Comparison of ENCODE assay signal across 14 cellular contexts in genomic region chr22:19175602-19176174, GRCh38. TPM values are rescaled to one million over a fixed set of nuclear protein-coding genes. Genes with fewer than 3 reads are reported as not detected.
DNase-seq lines count a peak whose midpoint lies in the region; ATAC-seq and TF ChIP-seq lines count a peak whose summit lies in the region.
"Had no signal": no experiment of that assay in that cellular context is flagged by ENCODE, and none has a peak within 500 bp of the region (broad histone marks: within the 10 kb centered on the region; RNA-seq: fewer than 3 reads in every experiment).

No MANE protein-coding gene starts in this region.

- no peak for ATAC-seq in activated naive CD8-positive, alpha-beta T cell treated with anti-CD3 and anti-CD28 coated beads, Interleukin-2, amount 10 ng/mL, durations not matched to agents 7 days and 5 days (ENCODE audit: low read depth)
- ATAC-seq in naive thymus-derived CD4-positive, alpha-beta T cell = no peak
- no peak for ATAC-seq in PC-3

- DNase-seq in Caco-2 = no peak
- no peak for DNase-seq in HFFc6
- DNase-seq in activated naive CD8-positive, alpha-beta T cell treated with anti-CD3 and anti-CD28 coated beads, Interleukin-2, amount 10 ng/mL, durations not matched to agents 7 days and 5 days = no peak
- no peak for DNase-seq in naive thymus-derived CD4-positive, alpha-beta T cell
- no peak for DNase-seq in PC-3
- DNase-seq in RKO (ENCODE audit: low spot score) = no peak
- no peak for DNase-seq in NCI-H187 (lab: John Stamatoyannopoulos, UW)
- DNase-seq: activated CD8-positive, alpha-beta memory T cell treated with anti-CD3 and anti-CD28 coated beads, Interleukin-2, amount 50 U/mL, for 48 hours; central memory CD4-positive, alpha-beta T cell; NCI-H1092 treated with DMSO at 0.1 percent for 48 hours; small intestine had no signal

- POLR2A ChIA-PET in Caco-2 (lab: Charles Lee) (interaction anchor here (0.6 kb wide), 1 partner anchor 895 kb away, joined by 3 read pairs; no protein-coding TSS in a partner anchor), PC-3 (lab: Charles Lee; ENCODE audit: unreplicated experiment) (no interaction called here)
- POLR2A ChIA-PET in activated naive CD8-positive, alpha-beta T cell treated with anti-CD3 and anti-CD28 coated beads, Interleukin-2, amount 10 ng/mL, durations not matched to agents 7 days and 5 days (lab: Charles Lee) = interaction anchor here (0.7 to 1.3 kb wide), 2 partner anchors 8 to 19 kb away, joined by 3 to 5 read pairs; no protein-coding TSS in a partner anchor
- POLR2A ChIA-PET in naive thymus-derived CD4-positive, alpha-beta T cell (lab: Charles Lee) = no interaction called here

- no peaks in the 10 kb centered on the region for H4K20me1 ChIP-seq in PC-3 (ENCODE audit: low read length)

- peaks cover 68% of the 10 kb centered on the region for H3K79me2 ChIP-seq in PC-3 (ENCODE audit: low read length)

- H3K9ac ChIP-seq in PC-3 (ENCODE audit: low read length) = no peak overlapping the region

- H3K27me3 Mint-ChIP-seq in Caco-2 (ENCODE audit: insufficient read depth, unreplicated experiment) (no peaks in the 10 kb centered on the region), HFFc6 (ENCODE audit: insufficient read depth) (peaks cover 4% of the 10 kb centered on the region)
- H3K27me3 Mint-ChIP-seq in activated naive CD8-positive, alpha-beta T cell treated with anti-CD3 and anti-CD28 coated beads, Interleukin-2, amount 10 ng/mL, durations not matched to agents 7 days and 5 days = peaks cover 1% of the 10 kb centered on the region
- peaks cover 0 to 2% (median 0%) of the 10 kb centered on the region in 5 donors for H3K27me3 Mint-ChIP-seq in naive thymus-derived CD4-positive, alpha-beta T cell

- TF ChIP-seq CTCF in Caco-2 (IDR thresholded peaks at IDR 0.05; ENCODE audit: insufficient read depth in 1 of 2, low read depth in 1 of 2, low read length in 1 of 2, severe bottlenecking in 1 of 2, unreplicated experiment in 1 of 2) (no peak), HFFc6 (IDR thresholded peaks at IDR 0.05) (no peak), PC-3 (conservative IDR thresholded peaks at IDR 0.05; ENCODE audit: low read depth, low read length) (no peak)

- H3K4me1 ChIP-seq in Caco-2 (peaks cover 42% of the 10 kb centered on the region), PC-3 (ENCODE audit: insufficient read depth, low read length) (peaks cover 19% of the 10 kb centered on the region)
- H3K4me1 ChIP-seq in naive thymus-derived CD4-positive, alpha-beta T cell (ENCODE audit: control insufficient read depth in 2 of 2, insufficient read depth in 2 of 2, low read length in 2 of 2) = peaks cover 19 to 23% of the 10 kb centered on the region in 2 donors

- no peaks in the 10 kb centered on the region for H3K9me3 ChIP-seq in Caco-2
- H3K9me3 ChIP-seq in naive thymus-derived CD4-positive, alpha-beta T cell (ENCODE audit: control insufficient read depth in 2 of 3, low read length in 3 of 3) = no peaks in the 10 kb centered on the region
- H3K9me3 ChIP-seq in PC-3 (ENCODE audit: low read length) = no peaks in the 10 kb centered on the region

- intact Hi-C loops in Caco-2 (cut with micrococcal nuclease; ENCODE audit: unreplicated experiment) = loop anchor here (5.0 kb wide), 3 partner anchors 33 to 302 kb away; partner anchors contain the start of genes CDC45, ESS2 and UFD1
- intact Hi-C loops in naive thymus-derived CD4-positive, alpha-beta T cell (cut with micrococcal nuclease) = loop anchor here in 1 of 2 donors (5.0 kb wide), 2 partner anchors 68 to 257 kb away; partner anchors contain the start of genes HIRA and MRPL40
- intact Hi-C loops in PC-3 (cut with micrococcal nuclease) = no loop called here

- no peaks in the 10 kb centered on the region for H3K9me3 Mint-ChIP-seq in Caco-2 (ENCODE audit: unreplicated experiment)
- no peaks in the 10 kb centered on the region for H3K9me3 Mint-ChIP-seq in HFFc6
- no peaks in the 10 kb centered on the region for H3K9me3 Mint-ChIP-seq in activated naive CD8-positive, alpha-beta T cell treated with anti-CD3 and anti-CD28 coated beads, Interleukin-2, amount 10 ng/mL, durations not matched to agents 7 days and 5 days
- H3K9me3 Mint-ChIP-seq in naive thymus-derived CD4-positive, alpha-beta T cell = peaks cover 0 to 4% (median 0%) of the 10 kb centered on the region in 11 donors

- H3K9me2 ChIP-seq in PC-3 (replicated peaks; ENCODE audit: low read length) = no peaks in the 10 kb centered on the region

- no peaks in the 10 kb centered on the region for H3F3A ChIP-seq in PC-3 (ENCODE audit: low read length, unreplicated experiment)

- H3K4me1 Mint-ChIP-seq in Caco-2 (ENCODE audit: low read depth, unreplicated experiment) (peaks cover 22% of the 10 kb centered on the region), HFFc6 (ENCODE audit: low read depth) (peaks cover 59% of the 10 kb centered on the region)
- peaks cover 26% of the 10 kb centered on the region for H3K4me1 Mint-ChIP-seq in activated naive CD8-positive, alpha-beta T cell treated with anti-CD3 and anti-CD28 coated beads, Interleukin-2, amount 10 ng/mL, durations not matched to agents 7 days and 5 days
- H3K4me1 Mint-ChIP-seq in naive thymus-derived CD4-positive, alpha-beta T cell = peaks cover 26 to 39% (median 35%) of the 10 kb centered on the region in 7 donors

- H3K4me3 Mint-ChIP-seq in Caco-2 (ENCODE audit: unreplicated experiment) = peak overlapping the region; percentile 78
- H3K4me3 Mint-ChIP-seq in HFFc6 = no peak overlapping the region
- peak overlapping the region; percentile 57 for H3K4me3 Mint-ChIP-seq in activated naive CD8-positive, alpha-beta T cell treated with anti-CD3 and anti-CD28 coated beads, Interleukin-2, amount 10 ng/mL, durations not matched to agents 7 days and 5 days
- peak overlapping the region in 9 of 10 donors; percentile 23 to 75 (median 52) for H3K4me3 Mint-ChIP-seq in naive thymus-derived CD4-positive, alpha-beta T cell

- H3K36me3 Mint-ChIP-seq in Caco-2 (ENCODE audit: insufficient read depth, unreplicated experiment) (peaks cover 62% of the 10 kb centered on the region), HFFc6 (ENCODE audit: low read depth) (peaks cover 11% of the 10 kb centered on the region; the same call in 1 of the 2 replicates)
- H3K36me3 Mint-ChIP-seq in activated naive CD8-positive, alpha-beta T cell treated with anti-CD3 and anti-CD28 coated beads, Interleukin-2, amount 10 ng/mL, durations not matched to agents 7 days and 5 days = no peaks in the 10 kb centered on the region
- H3K36me3 Mint-ChIP-seq in naive thymus-derived CD4-positive, alpha-beta T cell = no peaks in the 10 kb centered on the region

- no peak overlapping the region for H3K4me2 ChIP-seq in PC-3 (ENCODE audit: low read length)

- H3K4me3 ChIP-seq in Caco-2 (ENCODE audit: low read depth, low read length) (no peak overlapping the region), PC-3 (ENCODE audit: low read length) (no peak overlapping the region)
- no peak overlapping the region for H3K4me3 ChIP-seq in naive thymus-derived CD4-positive, alpha-beta T cell (ENCODE audit: low read length)

- H3K36me3 ChIP-seq in Caco-2 (ENCODE audit: control insufficient read depth, insufficient read depth, low read length) (peaks cover 5% of the 10 kb centered on the region), PC-3 (ENCODE audit: low read depth, low read length) (no peaks in the 10 kb centered on the region)
- peaks cover 0 to 11% (median 0%) of the 10 kb centered on the region in 3 experiments for H3K36me3 ChIP-seq in naive thymus-derived CD4-positive, alpha-beta T cell (ENCODE audit: control insufficient read depth in 2 of 3, insufficient read depth in 3 of 3, low read length in 3 of 3)

- no peaks in the 10 kb centered on the region for H3K27me3 ChIP-seq in Caco-2 (replicated peaks; ENCODE audit: control insufficient read depth, insufficient read depth, low read length)
- no peaks in the 10 kb centered on the region for H3K27me3 ChIP-seq in naive thymus-derived CD4-positive, alpha-beta T cell (ENCODE audit: control insufficient read depth in 2 of 2, insufficient read depth in 2 of 2, low read length in 2 of 2)
- H3K27me3 ChIP-seq in PC-3 (ENCODE audit: low read length) = no peaks in the 10 kb centered on the region

- BruUV-seq in Caco-2 (replicated peaks; lab: Mats Ljungman, UMichigan) (TSS peak; percentile 31), PC-3 (replicated peaks; lab: Mats Ljungman, UMichigan) (no TSS peak)

- H3K27ac ChIP-seq in naive thymus-derived CD4-positive, alpha-beta T cell (ENCODE audit: low read depth, low read length) = peak overlapping the region; percentile 16
- no peak overlapping the region for H3K27ac ChIP-seq in PC-3 (ENCODE audit: low read length)

- H3K27ac Mint-ChIP-seq in Caco-2 (ENCODE audit: unreplicated experiment) (peak overlapping the region; percentile 73), HFFc6 (peak overlapping the region; percentile 48)
- H3K27ac Mint-ChIP-seq in activated naive CD8-positive, alpha-beta T cell treated with anti-CD3 and anti-CD28 coated beads, Interleukin-2, amount 10 ng/mL, durations not matched to agents 7 days and 5 days = no peak overlapping the region
- H3K27ac Mint-ChIP-seq in naive thymus-derived CD4-positive, alpha-beta T cell = peak overlapping the region in 4 of 9 donors; percentile 19 to 90 (median 66)

- H2AFZ ChIP-seq in PC-3 (ENCODE audit: low read length) = no peak overlapping the region

- CTCF ChIA-PET in Caco-2 (lab: Charles Lee) (no interaction called here), PC-3 (lab: Charles Lee) (no interaction called here)
- CTCF ChIA-PET in naive thymus-derived CD4-positive, alpha-beta T cell (lab: Charles Lee) = no interaction called here

RNA-seq across cellular contexts. Expression of gene SLC25A1, which starts 2.8 kb away (rescaled TPM):
- total RNA-seq in Caco-2 (2022) (142 and 155 TPM in 2 replicates), PC-3 (2014; rRNA removed) (81.6 and 91.7 TPM in 2 replicates)
- total RNA-seq in HFFc6 (2021; fragmentation: NEBNext Ultra II Directional; extraction: Animal tissue kit (Norgen Biotek cat#: 25700)) = 100 to 1,000 TPM; 102 to 124 (median 108) TPM
- total RNA-seq in activated naive CD8-positive, alpha-beta T cell treated with anti-CD3 and anti-CD28 coated beads, Interleukin-2, amount 10 ng/mL, durations not matched to agents 7 days and 5 days = 10 to 100 TPM; 63.2 to 66.3 TPM
- total RNA-seq in naive thymus-derived CD4-positive, alpha-beta T cell = 10 to 100 TPM; 19.3 to 34.0 (median 30.7) TPM
- 10 to 100 TPM; 39.4 to 66.5 TPM for polyA plus RNA-seq in naive thymus-derived CD4-positive, alpha-beta T cell

RNA-seq across cellular contexts. Expression of gene GSC2, which starts 25.6 kb away (rescaled TPM):
- total RNA-seq in Caco-2 (2022) (not detected in 2 replicates), PC-3 (2014; rRNA removed) (not detected in 2 replicates)
- total RNA-seq in HFFc6 (2021; fragmentation: NEBNext Ultra II Directional; extraction: Animal tissue kit (Norgen Biotek cat#: 25700)) = not detected
- total RNA-seq in activated naive CD8-positive, alpha-beta T cell treated with anti-CD3 and anti-CD28 coated beads, Interleukin-2, amount 10 ng/mL, durations not matched to agents 7 days and 5 days = not detected
- total RNA-seq in naive thymus-derived CD4-positive, alpha-beta T cell = not detected
- not detected for polyA plus RNA-seq in naive thymus-derived CD4-positive, alpha-beta T cell
- total RNA-seq: fibroblast of lung; myocyte; T-helper 1 cell treated with Interleukin-12 subunit alpha and Interleukin-12 subunit beta and Interleukin-4 antibody, amounts not matched to agents 30 ng/mL and 1 ng/mL, for 36 hours had no signal
- polyA plus RNA-seq: fibroblast of lung, small intestine had no signal

RNA-seq across cellular contexts. Expression of gene ESS2, which starts 31.2 kb away (rescaled TPM):
- total RNA-seq in Caco-2 (2022) (16.6 and 16.9 TPM in 2 replicates), PC-3 (2014; rRNA removed) (12.6 and 22.9 TPM in 2 replicates)
- 10 to 100 TPM; 16.6 to 19.2 (median 17.6) TPM for total RNA-seq in HFFc6 (2021; fragmentation: NEBNext Ultra II Directional; extraction: Animal tissue kit (Norgen Biotek cat#: 25700))
- total RNA-seq in activated naive CD8-positive, alpha-beta T cell treated with anti-CD3 and anti-CD28 coated beads, Interleukin-2, amount 10 ng/mL, durations not matched to agents 7 days and 5 days = 10 to 100 TPM; 18.5 to 20.3 TPM
- 10 to 100 TPM; 18.3 to 51.6 (median 20.6) TPM for total RNA-seq in naive thymus-derived CD4-positive, alpha-beta T cell
- polyA plus RNA-seq in naive thymus-derived CD4-positive, alpha-beta T cell = 10 to 100 TPM in 1 of 2 donors, 1 to 10 TPM in 1; 8.4 to 13.9 TPM

RNA-seq across cellular contexts. Expression of gene TSSK2, which starts 44.6 kb away (rescaled TPM):
- total RNA-seq in Caco-2 (2022) (not detected in 2 replicates), PC-3 (2014; rRNA removed) (0.17 TPM in 1 of 2 replicates, not detected in the other)
- not detected for total RNA-seq in HFFc6 (2021; fragmentation: NEBNext Ultra II Directional; extraction: Animal tissue kit (Norgen Biotek cat#: 25700))
- not detected for total RNA-seq in activated naive CD8-positive, alpha-beta T cell treated with anti-CD3 and anti-CD28 coated beads, Interleukin-2, amount 10 ng/mL, durations not matched to agents 7 days and 5 days
- total RNA-seq in naive thymus-derived CD4-positive, alpha-beta T cell = under 1 TPM in 1 of 5 experiments, not detected in 4; 0.42 TPM
- not detected for polyA plus RNA-seq in naive thymus-derived CD4-positive, alpha-beta T cell
- total RNA-seq: fibroblast of lung; myocyte; T-helper 1 cell treated with Interleukin-12 subunit alpha and Interleukin-12 subunit beta and Interleukin-4 antibody, amounts not matched to agents 30 ng/mL and 1 ng/mL, for 36 hours had no signal
- polyA plus RNA-seq: fibroblast of lung had no signal

RNA-seq across cellular contexts. Expression of gene DGCR2, which starts 53.5 kb away (rescaled TPM):
- total RNA-seq in Caco-2 (2022) (65.6 and 67.9 TPM in 2 replicates), PC-3 (2014; rRNA removed) (36.1 and 46.1 TPM in 2 replicates)
- total RNA-seq in HFFc6 (2021; fragmentation: NEBNext Ultra II Directional; extraction: Animal tissue kit (Norgen Biotek cat#: 25700)) = 10 to 100 TPM; 46.1 to 57.9 (median 53.7) TPM
- 10 to 100 TPM; 38.0 to 38.3 TPM for total RNA-seq in activated naive CD8-positive, alpha-beta T cell treated with anti-CD3 and anti-CD28 coated beads, Interleukin-2, amount 10 ng/mL, durations not matched to agents 7 days and 5 days
- 10 to 100 TPM; 38.8 to 79.1 (median 50.4) TPM for total RNA-seq in naive thymus-derived CD4-positive, alpha-beta T cell
- polyA plus RNA-seq in naive thymus-derived CD4-positive, alpha-beta T cell = 10 to 100 TPM; 46.2 to 81.9 TPM

Comparison
In these comparisons a context has a peak if more than half of its experiments do, and no peak if none do; other contexts are left out.
1. POLR2A ChIA-PET loops: an anchor here in Caco-2 (0.6 kb wide) and activated naive CD8-positive, alpha-beta T cell treated with anti-CD3 and anti-CD28 coated beads, Interleukin-2, amount 10 ng/mL, durations not matched to agents 7 days and 5 days (0.7 to 1.3 kb wide); none called in naive thymus-derived CD4-positive, alpha-beta T cell and PC-3.